ENCODE assay signal across 17 cellular contexts in genomic region chr2:166764216-166764615, GRCh38.
"Had no signal": no experiment of that assay in that cellular context is flagged by ENCODE, and none has a peak within 500 bp of the region (broad histone marks: within the 10 kb centered on the region; RNA-seq: fewer than 3 reads in every experiment).

No MANE protein-coding gene starts in this region.

- H3K27ac ChIP-seq: esophagus muscularis mucosa, gastroesophageal sphincter, heart left ventricle, parathyroid adenoma, tibial nerve, vagina had no signal

- H3K27me3 ChIP-seq: esophagus muscularis mucosa, gastroesophageal sphincter, heart left ventricle, tibial nerve, vagina had no signal

- DNase-seq: activated CD4-positive, alpha-beta memory T cell treated with anti-CD3 and anti-CD28 coated beads for 36 hours; activated CD4-positive, alpha-beta T cell treated with anti-CD3 and anti-CD28 coated beads for 36 hours; activated T-cell treated with anti-CD3 and anti-CD28 coated beads for 4 hours; cerebellar nuclear complex; cortex of kidney; effector CD8-positive, alpha-beta T cell; heart left ventricle; naive thymus-derived CD8-positive, alpha-beta T cell; stimulated activated CD8-positive, alpha-beta memory T cell treated with anti-CD3 and anti-CD28 coated beads, Interleukin-4, amount 100 ng/mL, for 48 hours; stimulated activated naive CD4-positive, alpha-beta T cell treated with Interleukin-2 at 50 U/mL for 16 hours had no signal

- H3K9me3 ChIP-seq: esophagus muscularis mucosa, vagina had no signal

- H3K4me3 ChIP-seq: esophagus muscularis mucosa, gastroesophageal sphincter, heart left ventricle, tibial nerve, vagina had no signal

- H3K27ac Mint-ChIP-seq: activated CD4-positive, alpha-beta memory T cell treated with anti-CD3 and anti-CD28 coated beads for 36 hours; activated CD4-positive, alpha-beta T cell treated with anti-CD3 and anti-CD28 coated beads for 36 hours; activated naive CD8-positive, alpha-beta T cell; activated T-helper 1 cell treated with anti-CD3 and anti-CD28 coated beads, Interleukin-12 subunit alpha, Interleukin-12 subunit beta, Interleukin-2, Interleukin-4 antibody, amounts not matched to agents 30 ng/mL and 10 ng/mL and 1 ng/mL, durations not matched to agents 14 hours and 24 hours and 36 hours had no signal

- H3K79me2 ChIP-seq: parathyroid adenoma had no signal

- H3K36me3 Mint-ChIP-seq: activated CD4-positive, alpha-beta memory T cell treated with anti-CD3 and anti-CD28 coated beads for 36 hours; activated naive CD8-positive, alpha-beta T cell; naive thymus-derived CD8-positive, alpha-beta T cell had no signal

- H3K36me3 ChIP-seq: esophagus muscularis mucosa, gastroesophageal sphincter, heart left ventricle, tibial nerve, vagina had no signal

- H2AFZ ChIP-seq: parathyroid adenoma had no signal

- H3K27me3 Mint-ChIP-seq: activated CD4-positive, alpha-beta memory T cell treated with anti-CD3 and anti-CD28 coated beads for 36 hours; activated CD4-positive, alpha-beta T cell treated with anti-CD3 and anti-CD28 coated beads for 36 hours; activated naive CD8-positive, alpha-beta T cell; naive thymus-derived CD8-positive, alpha-beta T cell had no signal

- H3K4me1 ChIP-seq: esophagus muscularis mucosa, gastroesophageal sphincter, heart left ventricle, parathyroid adenoma, tibial nerve, vagina had no signal

- H3K9me3 Mint-ChIP-seq: activated T-helper 1 cell treated with anti-CD3 and anti-CD28 coated beads, Interleukin-12 subunit alpha, Interleukin-12 subunit beta, Interleukin-2, Interleukin-4 antibody, amounts not matched to agents 30 ng/mL and 10 ng/mL and 1 ng/mL, durations not matched to agents 14 hours and 24 hours and 36 hours had no signal

- H3K4me1 Mint-ChIP-seq: activated CD4-positive, alpha-beta T cell treated with anti-CD3 and anti-CD28 coated beads for 36 hours; naive thymus-derived CD8-positive, alpha-beta T cell had no signal

- ATAC-seq: activated CD4-positive, alpha-beta T cell treated with anti-CD3 and anti-CD28 coated beads for 36 hours; gastroesophageal sphincter; heart left ventricle; naive thymus-derived CD8-positive, alpha-beta T cell had no signal

- H3K4me3 Mint-ChIP-seq: activated CD4-positive, alpha-beta memory T cell treated with anti-CD3 and anti-CD28 coated beads for 36 hours; activated CD4-positive, alpha-beta T cell treated with anti-CD3 and anti-CD28 coated beads for 36 hours; activated naive CD8-positive, alpha-beta T cell; activated T-helper 1 cell treated with anti-CD3 and anti-CD28 coated beads, Interleukin-12 subunit alpha, Interleukin-12 subunit beta, Interleukin-2, Interleukin-4 antibody, amounts not matched to agents 30 ng/mL and 10 ng/mL and 1 ng/mL, durations not matched to agents 14 hours and 24 hours and 36 hours; naive thymus-derived CD8-positive, alpha-beta T cell had no signal

- H3K9ac ChIP-seq: parathyroid adenoma had no signal
